In the genomic region with DNA sequence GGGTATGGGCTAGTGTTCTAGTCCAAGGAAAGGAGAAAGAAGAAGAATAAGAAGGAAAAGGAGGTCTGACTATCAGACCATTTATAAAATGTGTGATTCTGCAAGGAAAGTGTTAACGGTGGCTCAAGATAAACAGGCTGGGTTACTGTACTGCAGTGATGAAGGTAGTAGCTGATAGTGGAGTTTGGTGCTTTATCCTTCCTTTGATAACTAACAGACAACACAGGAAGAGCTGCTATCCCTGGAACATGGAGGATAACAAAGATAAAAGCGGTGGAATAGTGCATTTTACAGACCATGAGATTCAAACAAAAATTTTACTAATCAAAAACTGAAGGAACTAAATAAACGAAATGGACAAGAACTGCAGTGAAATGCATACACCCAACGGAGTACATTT, we compare ENCODE assay signal across 13 cellular contexts. TPM values are rescaled to one million over a fixed set of nuclear protein-coding genes. Genes with fewer than 3 reads are reported as not detected.
DNase-seq lines count a peak whose midpoint lies in the region; FAIRE-seq and TF ChIP-seq lines count a peak whose summit lies in the region.
"Had no signal": no experiment of that assay in that cellular context is flagged by ENCODE, and none has a peak within 500 bp of the region (broad histone marks: within the 10 kb centered on the region; RNA-seq: fewer than 3 reads in every experiment).

No MANE protein-coding gene starts in this region.

- TF ChIP-seq CTCF in D721Med (IDR thresholded peaks at IDR 0.05; ENCODE audit: insufficient read depth, missing control alignments) = no peak
- TF ChIP-seq CTCF in adrenal gland (IDR thresholded peaks at IDR 0.05) = no peak
- TF ChIP-seq CTCF in glutamatergic neuron (IDR thresholded peaks at IDR 0.05; ENCODE audit: partially characterized antibody, unreplicated experiment) = no peak
- no peak for TF ChIP-seq CTCF in GM20000 (IDR thresholded peaks at IDR 0.05; ENCODE audit: extremely low read depth, missing control alignments)
- TF ChIP-seq CTCF in foreskin fibroblast (IDR thresholded peaks at IDR 0.05; ENCODE audit: low read depth, low read length) = no peak

- peak overlapping the region; percentile 92 for H3K4me3 Mint-ChIP-seq in glutamatergic neuron (ENCODE audit: unreplicated experiment)
- H3K4me3 Mint-ChIP-seq: naive thymus-derived CD8-positive, alpha-beta T cell had no signal

- WGBS in adrenal gland, 4 donors = 25 to 42% (median 29%) methylated on average over 4 of the region's 4 CpGs

- no peaks in the 10 kb centered on the region for H3K36me3 Mint-ChIP-seq in glutamatergic neuron (ENCODE audit: unreplicated experiment)
- H3K36me3 Mint-ChIP-seq: naive thymus-derived CD8-positive, alpha-beta T cell had no signal

- intact Hi-C loops in adrenal gland (cut with DNase I) = loop anchor here in 1 of 2 donors (10.0 kb wide), 1 partner anchor 361 kb away; no protein-coding TSS in a partner anchor

- H3K27ac ChIP-seq in adrenal gland = peak overlapping the region in 3 of 5 donors; percentile 8 to 93 (median 87)
- H3K27ac ChIP-seq: skin epidermis had no signal

- no peaks in the 10 kb centered on the region for H3K36me3 ChIP-seq in adrenal gland (replicated peaks in 1 of 2)

- peak overlapping the region; percentile 86 for H3K27ac Mint-ChIP-seq in glutamatergic neuron (ENCODE audit: unreplicated experiment)
- H3K27ac Mint-ChIP-seq: naive thymus-derived CD8-positive, alpha-beta T cell had no signal

- H3K27me3 Mint-ChIP-seq in glutamatergic neuron (ENCODE audit: unreplicated experiment) = peaks cover 16% of the 10 kb centered on the region

- H3K4me3 ChIP-seq in adrenal gland = peak overlapping the region in 1 of 4 donors; percentile 61
- H3K4me3 ChIP-seq in foreskin fibroblast (ENCODE audit: low read depth in 1 of 2, low read length in 2 of 2) = no peak overlapping the region
- H3K4me3 ChIP-seq: skin epidermis had no signal

- DNase-seq in D721Med (ENCODE audit: insufficient read length, low spot score) (no peak), adrenal gland (no peak), glutamatergic neuron (no peak), pons (ENCODE audit: low spot score) (peak; percentile 68), occipital lobe (lab: John Stamatoyannopoulos, UW) (no peak), GM20000 (ENCODE audit: low spot score) (no peak), foreskin fibroblast (no peak), nucleus accumbens (lab: John Stamatoyannopoulos, UW) (no peak)
- DNase-seq: cortex of kidney; islet precursor cell; naive thymus-derived CD8-positive, alpha-beta T cell; NCI-H2029 treated with DMSO at 0.1 percent for 48 hours had no signal

- peak in 1 of 2 donors; percentile 48 for TF ChIP-seq POLR2A in adrenal gland (IDR thresholded peaks at IDR 0.05)

- peaks cover 18% of the 10 kb centered on the region for H3K9me3 Mint-ChIP-seq in glutamatergic neuron (ENCODE audit: unreplicated experiment)

- peak; percentile 41 for FAIRE-seq in D721Med (lab: Jason Lieb, UNC)

- H3K4me1 Mint-ChIP-seq in glutamatergic neuron (ENCODE audit: low read depth, unreplicated experiment) = peaks cover 28% of the 10 kb centered on the region

- peaks cover 10 to 12% of the 10 kb centered on the region in 2 donors for H3K4me1 ChIP-seq in adrenal gland (replicated peaks in 1 of 2)

- no peaks in the 10 kb centered on the region for H3K27me3 ChIP-seq in adrenal gland

- H3K9me3 ChIP-seq in adrenal gland (replicated peaks in 1 of 3) = no peaks in the 10 kb centered on the region

RNA-seq across cellular contexts. Expression of gene UNC5C, which starts 2.5 kb away (rescaled TPM):
- total RNA-seq in adrenal gland = 10 to 100 TPM; 16.1 to 33.5 (median 30.3) TPM
- 1 to 10 TPM; 4.7 to 9.6 (median 5.0) TPM for polyA plus RNA-seq in adrenal gland
- total RNA-seq in glutamatergic neuron (ENCODE audit: unreplicated experiment) = 41.2 TPM
- total RNA-seq in occipital lobe = 23.7 TPM
- total RNA-seq: naive thymus-derived CD8-positive, alpha-beta T cell had no signal
- polyA plus RNA-seq: naive thymus-derived CD8-positive, alpha-beta T cell had no signal
